In genomic region chr3:132659000-132659369, GRCh38 we compare ENCODE assay signal across 8 cellular contexts. TPM values are rescaled to one million over a fixed set of nuclear protein-coding genes. Genes with fewer than 3 reads are reported as not detected.
A peak's percentile ranks its signal among the peaks of the same experiment; 100 is the strongest.
DNase-seq lines count a peak whose midpoint lies in the region; ATAC-seq and TF ChIP-seq lines count a peak whose summit lies in the region.

No MANE protein-coding gene starts in this region.

- H3K9me3 ChIP-seq in PC-3 (ENCODE audit: low read length): no peaks in the 10 kb centered on the region

- intact Hi-C loops in PC-3 (cut with micrococcal nuclease): loop anchor here (1.0 kb wide), 1 partner anchor 62 kb away; no protein-coding TSS in a partner anchor

- no peaks in the 10 kb centered on the region for H3K27me3 Mint-ChIP-seq in activated CD8-positive, alpha-beta memory T cell treated with anti-CD3 and anti-CD28 coated beads, Interleukin-2, amount 10 ng/mL, durations not matched to agents 7 days and 5 days
- no peaks in the 10 kb centered on the region for H3K27me3 Mint-ChIP-seq in osteocyte (ENCODE audit: unreplicated experiment)

- H3K4me1 Mint-ChIP-seq in activated CD8-positive, alpha-beta memory T cell treated with anti-CD3 and anti-CD28 coated beads, Interleukin-2, amount 10 ng/mL, durations not matched to agents 7 days and 5 days: peaks cover 45% of the 10 kb centered on the region
- H3K4me1 Mint-ChIP-seq in osteocyte (ENCODE audit: unreplicated experiment): peaks cover 38% of the 10 kb centered on the region

- H3K4me3 Mint-ChIP-seq in activated CD8-positive, alpha-beta memory T cell treated with anti-CD3 and anti-CD28 coated beads, Interleukin-2, amount 10 ng/mL, durations not matched to agents 7 days and 5 days: peak overlapping the region; percentile 90
- peak overlapping the region; percentile 96 for H3K4me3 Mint-ChIP-seq in osteocyte (ENCODE audit: unreplicated experiment)

- peaks cover 32% of the 10 kb centered on the region for H3K4me1 ChIP-seq in PC-3 (ENCODE audit: insufficient read depth, low read length)

- peaks cover 13% of the 10 kb centered on the region for H3K36me3 Mint-ChIP-seq in activated CD8-positive, alpha-beta memory T cell treated with anti-CD3 and anti-CD28 coated beads, Interleukin-2, amount 10 ng/mL, durations not matched to agents 7 days and 5 days
- peaks cover 5% of the 10 kb centered on the region for H3K36me3 Mint-ChIP-seq in osteocyte (ENCODE audit: unreplicated experiment)

- H3F3A ChIP-seq in PC-3 (ENCODE audit: low read length, unreplicated experiment): peaks cover 3% of the 10 kb centered on the region

- peak overlapping the region; percentile 90 for H3K9ac ChIP-seq in PC-3 (ENCODE audit: low read length)

- ATAC-seq in activated CD8-positive, alpha-beta memory T cell treated with anti-CD3 and anti-CD28 coated beads, Interleukin-2, amount 10 ng/mL, durations not matched to agents 7 days and 5 days: no peak
- ATAC-seq in PC-3: peak; percentile 1
- ATAC-seq in HG02798 (IDR thresholded peaks at IDR 0.05; ENCODE audit: poor library complexity, unreplicated experiment): no peak

- H2AFZ ChIP-seq in PC-3 (ENCODE audit: low read length): peak overlapping the region; percentile 96

- peaks cover 6% of the 10 kb centered on the region; the same call in 1 of the 2 replicates for H4K20me1 ChIP-seq in PC-3 (ENCODE audit: low read length)

- no TSS peak for BruUV-seq in PC-3 (replicated peaks; lab: Mats Ljungman, UMichigan)

- DNase-seq in activated CD8-positive, alpha-beta memory T cell treated with anti-CD3 and anti-CD28 coated beads, Interleukin-2, amount 10 ng/mL, durations not matched to agents 7 days and 5 days: no peak
- DNase-seq in activated CD8-positive, alpha-beta memory T cell treated with anti-CD3 and anti-CD28 coated beads, Interleukin-2, amount 50 U/mL, for 48 hours: no peak
- DNase-seq in PC-3 (no peak), epithelial cell of prostate (ENCODE audit: low read depth, low spot score) (no peak), osteocyte (ENCODE audit: extremely low spot score, unreplicated experiment) (no peak), NOMO-1 (lab: John Stamatoyannopoulos, UW; ENCODE audit: unreplicated experiment in 2 of 2) (no peak), activated gamma-delta T cell (lab: John Stamatoyannopoulos, UW) (no peak)

- peak overlapping the region; percentile 93 for H3K4me3 ChIP-seq in PC-3 (ENCODE audit: low read length)

- H3K9me2 ChIP-seq in PC-3 (replicated peaks; ENCODE audit: low read length): no peaks in the 10 kb centered on the region

- peak overlapping the region; percentile 93 for H3K4me2 ChIP-seq in PC-3 (ENCODE audit: low read length)

- H3K27ac ChIP-seq in PC-3 (ENCODE audit: low read length) (no peak overlapping the region), epithelial cell of prostate (peak overlapping the region; percentile 79)

- CTCF ChIA-PET in activated CD8-positive, alpha-beta memory T cell treated with anti-CD3 and anti-CD28 coated beads, Interleukin-2, amount 10 ng/mL, durations not matched to agents 7 days and 5 days (lab: Charles Lee): interaction anchor here (1.0 to 4.1 kb wide), 5 partner anchors 12 to 1158 kb away, joined by 3 to 21 read pairs (median 3); no protein-coding TSS in a partner anchor
- CTCF ChIA-PET in PC-3 (lab: Charles Lee): no interaction called here

- H3K27me3 ChIP-seq in PC-3 (ENCODE audit: low read length): no peaks in the 10 kb centered on the region

- peak overlapping the region; percentile 94 for H3K27ac Mint-ChIP-seq in activated CD8-positive, alpha-beta memory T cell treated with anti-CD3 and anti-CD28 coated beads, Interleukin-2, amount 10 ng/mL, durations not matched to agents 7 days and 5 days
- H3K27ac Mint-ChIP-seq in osteocyte (ENCODE audit: unreplicated experiment): peak overlapping the region; percentile 98

- peaks cover 49% of the 10 kb centered on the region for H3K79me2 ChIP-seq in PC-3 (ENCODE audit: low read length)

- no peaks in the 10 kb centered on the region for H3K36me3 ChIP-seq in PC-3 (ENCODE audit: low read depth, low read length)

- POLR2A ChIA-PET in PC-3 (lab: Charles Lee; ENCODE audit: unreplicated experiment): no interaction called here

- no peak for TF ChIP-seq CTCF in PC-3 (conservative IDR thresholded peaks at IDR 0.05; ENCODE audit: low read depth, low read length)
- TF ChIP-seq CTCF in osteocyte (IDR thresholded peaks at IDR 0.05): no peak

- H3K9me3 Mint-ChIP-seq in activated CD8-positive, alpha-beta memory T cell treated with anti-CD3 and anti-CD28 coated beads, Interleukin-2, amount 10 ng/mL, durations not matched to agents 7 days and 5 days (ENCODE audit: low read depth): no peaks in the 10 kb centered on the region
- H3K9me3 Mint-ChIP-seq in osteocyte (ENCODE audit: unreplicated experiment): no peaks in the 10 kb centered on the region

RNA-seq across cellular contexts. Expression of gene ACAD11, which starts 0.6 kb away (rescaled TPM):
- 10 to 100 TPM; 12.3 to 19.6 TPM for total RNA-seq in activated CD8-positive, alpha-beta memory T cell treated with anti-CD3 and anti-CD28 coated beads, Interleukin-2, amount 10 ng/mL, durations not matched to agents 7 days and 5 days
- total RNA-seq in PC-3 (2014; rRNA removed) (4.7 and 5.8 TPM in 2 replicates), osteocyte (20.7 and 22.6 TPM in 2 replicates)

RNA-seq across cellular contexts. Expression of gene UBA5, which starts 1.1 kb away (rescaled TPM):
- total RNA-seq in activated CD8-positive, alpha-beta memory T cell treated with anti-CD3 and anti-CD28 coated beads, Interleukin-2, amount 10 ng/mL, durations not matched to agents 7 days and 5 days: 10 to 100 TPM; 33.5 to 48.6 TPM
- total RNA-seq in PC-3 (2014; rRNA removed): 66.6 and 78.7 TPM in 2 replicates
- total RNA-seq in osteocyte: 28.4 and 31.2 TPM in 2 replicates
